1 cellular context compared by ENCODE assay signal in the genomic region with DNA sequence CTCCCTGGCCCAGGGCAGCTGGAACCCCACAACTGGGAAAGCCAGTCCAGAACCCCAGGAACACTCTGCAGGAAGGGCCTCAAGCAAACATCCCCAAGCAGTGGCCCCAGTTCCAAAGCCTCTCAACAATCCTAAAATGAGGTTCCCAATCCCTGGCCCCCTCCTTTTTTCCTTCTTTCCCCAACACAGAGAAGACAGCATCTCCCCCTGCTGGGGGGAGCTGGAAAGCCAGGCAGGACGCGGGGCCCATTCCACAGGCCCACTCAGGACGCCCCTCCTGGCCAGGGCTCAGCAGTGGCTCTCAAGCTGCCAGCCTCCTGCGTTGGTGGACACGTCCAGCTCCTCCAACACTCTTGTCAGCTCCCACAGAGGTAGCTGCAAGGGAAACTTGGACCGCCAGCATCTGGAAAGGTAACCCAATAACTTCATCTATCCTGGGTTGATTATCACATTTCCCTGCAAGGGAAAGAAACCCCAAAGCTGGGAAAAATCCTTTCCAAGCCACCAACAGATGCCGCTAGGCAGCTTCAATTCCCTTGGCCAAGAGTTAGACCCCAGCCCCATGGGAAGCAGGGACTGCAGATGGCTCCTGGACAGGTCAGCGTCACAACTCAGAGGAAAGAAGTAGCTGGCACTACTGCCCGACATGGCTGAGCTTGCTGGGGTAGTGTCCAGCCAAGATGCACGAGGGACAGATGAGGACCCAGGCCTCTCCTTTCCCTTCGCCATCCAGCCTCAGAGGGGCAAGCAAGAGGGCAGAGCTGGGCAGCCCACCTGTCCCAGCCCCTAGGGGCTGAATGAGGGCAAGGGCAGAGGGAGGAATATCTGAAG.
A peak's percentile ranks its signal among the peaks of the same experiment; 100 is the strongest.
TF ChIP-seq lines count a peak whose summit lies in the region.

No MANE protein-coding gene starts in this region.

TF ChIP-seq in K562, 482 proteins besides CTCF, POLR2A, EP300 and RAD21:
- TF ChIP-seq MLLT1 (IDR thresholded peaks at IDR 0.05) (no peak), SMC3 (conservative IDR thresholded peaks at IDR 0.05; ENCODE audit: insufficient read depth, low read depth, low read length) (peak; percentile 75), RBM14 (IDR thresholded peaks at IDR 0.05; ENCODE audit: borderline replicate concordance, insufficient read depth, low read depth, low read length) (no peak), ZBTB7A (IDR thresholded peaks at IDR 0.05; ENCODE audit: borderline replicate concordance, control insufficient read depth, low read depth, low read length) (peak; percentile 68; the same call in 1 of the 2 replicates), MAZ (CRISPR knock-in tag; conservative IDR thresholded peaks at IDR 0.05 in 1 of 2, IDR thresholded peaks at IDR 0.05 in 1 of 2) (peak; percentile 28 to 91; a peak in 2 of 4 replicates), TFAP4 (CRISPR knock-in tag; IDR thresholded peaks at IDR 0.05; ENCODE audit: borderline replicate concordance) (peak; percentile 37; the same call in 1 of the 2 replicates), ATF1 (CRISPR knock-in tag; IDR thresholded peaks at IDR 0.05) (no peak), ATF1 (tag; IDR thresholded peaks at IDR 0.05) (peak; percentile 20; the same call in 1 of the 2 replicates), GATAD2B (IDR thresholded peaks at IDR 0.05; ENCODE audit: borderline replicate concordance) (no peak), FOXP1 (CRISPR knock-in tag; IDR thresholded peaks at IDR 0.05) (no peak), SRF (CRISPR knock-in tag; IDR thresholded peaks at IDR 0.05) (no peak), SAFB (IDR thresholded peaks at IDR 0.05; ENCODE audit: borderline replicate concordance, low read depth, low read length) (peak; percentile 82; the same call in 1 of the 2 replicates), XRCC5 (IDR thresholded peaks at IDR 0.05; ENCODE audit: low read depth, low read length) (peak; percentile 25; the same call in 1 of the 2 replicates), DEAF1 (CRISPR knock-in tag; IDR thresholded peaks at IDR 0.05) (0 out of 2 replicates have a peak, but pooled peaks have one; percentile 10), RB1 (IDR thresholded peaks at IDR 0.05; ENCODE audit: low read depth) (peak; percentile 59; the same call in 1 of the 2 replicates), KAT7 (CRISPR knock-in tag; IDR thresholded peaks at IDR 0.05; ENCODE audit: borderline replicate concordance) (0 out of 2 replicates have a peak, but pooled peaks have one; percentile 40), ZBTB33 (CRISPR knock-in tag; IDR thresholded peaks at IDR 0.05) (peak; percentile 34; the same call in 1 of the 2 replicates), KLF16 (IDR thresholded peaks at IDR 0.05) (0 out of 2 replicates have a peak, but pooled peaks have one; percentile 39)
- TF ChIP-seq, protein P1, sequence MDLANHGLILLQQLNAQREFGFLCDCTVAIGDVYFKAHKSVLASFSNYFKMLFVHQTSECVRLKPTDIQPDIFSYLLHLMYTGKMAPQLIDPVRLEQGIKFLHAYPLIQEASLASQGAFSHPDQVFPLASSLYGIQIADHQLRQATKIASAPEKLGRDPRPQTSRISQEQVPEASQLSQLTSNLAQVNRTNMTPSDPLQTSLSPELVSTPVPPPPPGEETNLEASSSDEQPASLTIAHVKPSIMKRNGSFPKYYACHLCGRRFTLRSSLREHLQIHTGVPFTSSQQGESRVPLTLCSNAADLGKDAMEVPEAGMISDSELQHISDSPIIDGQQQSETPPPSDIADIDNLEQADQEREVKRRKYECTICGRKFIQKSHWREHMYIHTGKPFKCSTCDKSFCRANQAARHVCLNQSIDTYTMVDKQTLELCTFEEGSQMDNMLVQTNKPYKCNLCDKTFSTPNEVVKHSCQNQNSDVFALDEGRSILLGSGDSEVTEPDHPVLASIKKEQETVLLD (IDR thresholded peaks at IDR 0.05): peak; percentile 70; the same call in 1 of the 2 replicates
- TF ChIP-seq, protein P2, sequence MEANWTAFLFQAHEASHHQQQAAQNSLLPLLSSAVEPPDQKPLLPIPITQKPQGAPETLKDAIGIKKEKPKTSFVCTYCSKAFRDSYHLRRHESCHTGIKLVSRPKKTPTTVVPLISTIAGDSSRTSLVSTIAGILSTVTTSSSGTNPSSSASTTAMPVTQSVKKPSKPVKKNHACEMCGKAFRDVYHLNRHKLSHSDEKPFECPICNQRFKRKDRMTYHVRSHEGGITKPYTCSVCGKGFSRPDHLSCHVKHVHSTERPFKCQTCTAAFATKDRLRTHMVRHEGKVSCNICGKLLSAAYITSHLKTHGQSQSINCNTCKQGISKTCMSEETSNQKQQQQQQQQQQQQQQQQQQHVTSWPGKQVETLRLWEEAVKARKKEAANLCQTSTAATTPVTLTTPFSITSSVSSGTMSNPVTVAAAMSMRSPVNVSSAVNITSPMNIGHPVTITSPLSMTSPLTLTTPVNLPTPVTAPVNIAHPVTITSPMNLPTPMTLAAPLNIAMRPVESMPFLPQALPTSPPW (CRISPR knock-in tag; IDR thresholded peaks at IDR 0.05): peak; percentile 76
